ENCODE assay signal across 7 cellular contexts in genomic region chr19:49533551-49534488, GRCh38. TPM values are rescaled to one million over a fixed set of nuclear protein-coding genes. Genes with fewer than 3 reads are reported as not detected.
DNase-seq lines count a peak whose midpoint lies in the region; ATAC-seq and TF ChIP-seq lines count a peak whose summit lies in the region.

No MANE protein-coding gene starts in this region.

- peaks cover 19 to 32% (median 24%) of the 10 kb centered on the region in 7 donors for H3K4me1 Mint-ChIP-seq in naive thymus-derived CD4-positive, alpha-beta T cell

- H3K36me3 Mint-ChIP-seq in naive thymus-derived CD4-positive, alpha-beta T cell: peaks cover 0 to 5% (median 3%) of the 10 kb centered on the region in 5 donors

- ATAC-seq in HG02885 (IDR thresholded peaks at IDR 0.05; ENCODE audit: poor library complexity, unreplicated experiment): peak; percentile 82
- ATAC-seq in naive thymus-derived CD4-positive, alpha-beta T cell: peak; percentile 94

- H3K27me3 ChIP-seq in esophagus (ENCODE audit: control insufficient read depth in 1 of 2, insufficient read depth in 2 of 2, low read length in 2 of 2): no peaks in the 10 kb centered on the region
- H3K27me3 ChIP-seq in naive thymus-derived CD4-positive, alpha-beta T cell (ENCODE audit: control insufficient read depth in 2 of 2, insufficient read depth in 2 of 2, low read length in 2 of 2): no peaks in the 10 kb centered on the region

- CTCF ChIA-PET in naive thymus-derived CD4-positive, alpha-beta T cell (lab: Charles Lee): interaction anchor here (1.0 to 2.9 kb wide), 6 partner anchors 14 to 36 kb away, joined by 3 to 26 read pairs (median 4); no protein-coding TSS in a partner anchor

- H3K9me3 Mint-ChIP-seq in naive thymus-derived CD4-positive, alpha-beta T cell: no peaks in the 10 kb centered on the region

- no peaks in the 10 kb centered on the region for H3K36me3 ChIP-seq in esophagus (ENCODE audit: control insufficient read depth in 2 of 2, insufficient read depth in 2 of 2, low read length in 1 of 2)
- H3K36me3 ChIP-seq in naive thymus-derived CD4-positive, alpha-beta T cell (ENCODE audit: control insufficient read depth in 2 of 3, insufficient read depth in 3 of 3, low read length in 3 of 3): peaks cover 0 to 3% (median 0%) of the 10 kb centered on the region in 3 experiments

- H3K4me3 Mint-ChIP-seq in naive thymus-derived CD4-positive, alpha-beta T cell: peak overlapping the region; percentile 77 to 95 (median 91)

- peaks cover 0 to 9% of the 10 kb centered on the region in 2 donors for H3K4me1 ChIP-seq in esophagus (ENCODE audit: control insufficient read depth in 2 of 2, insufficient read depth in 2 of 2, low read length in 1 of 2)
- peaks cover 12 to 21% of the 10 kb centered on the region in 2 donors for H3K4me1 ChIP-seq in naive thymus-derived CD4-positive, alpha-beta T cell (ENCODE audit: control insufficient read depth in 2 of 2, insufficient read depth in 2 of 2, low read length in 2 of 2)

- intact Hi-C loops in naive thymus-derived CD4-positive, alpha-beta T cell (cut with micrococcal nuclease): loop anchor here (1.0 to 2.0 kb wide), 5 partner anchors 13 to 36 kb away; partner anchors contain the start of gene FCGRT (in 1 of the 2)

- in situ Hi-C loops in GM13977 (cut with MboI; ENCODE audit: low pct_unique_long_range_greater_than_20kb, low sequenced_read_pairs, unreplicated experiment): no loop called here

- peak; percentile 43 for TF ChIP-seq CTCF in GM13977 (IDR thresholded peaks at IDR 0.05; ENCODE audit: extremely low read depth, insufficient read depth, missing control alignments)

- WGBS in esophagus, 2 donors: 2 to 13% methylated on average over 80 to 87 of the region's 87 CpGs

- H3K9me3 ChIP-seq in esophagus (ENCODE audit: control insufficient read depth in 2 of 2, insufficient read depth in 1 of 2, low read depth in 1 of 2, low read length in 1 of 2): no peaks in the 10 kb centered on the region
- no peaks in the 10 kb centered on the region for H3K9me3 ChIP-seq in naive thymus-derived CD4-positive, alpha-beta T cell (ENCODE audit: control insufficient read depth in 2 of 3, low read length in 3 of 3)

- POLR2A ChIA-PET in naive thymus-derived CD4-positive, alpha-beta T cell (lab: Charles Lee): interaction anchor here (0.7 to 2.9 kb wide), 18 partner anchors 10 to 38 kb away, joined by 3 to 17 read pairs (median 4); partner anchors contain the start of gene FCGRT

- H3K27ac ChIP-seq in esophagus (ENCODE audit: low read depth in 2 of 2, low read length in 1 of 2): no peak overlapping the region
- peak overlapping the region; percentile 66 for H3K27ac ChIP-seq in naive thymus-derived CD4-positive, alpha-beta T cell (ENCODE audit: low read depth, low read length)

- peak overlapping the region; percentile 57 to 68 for H3K4me3 ChIP-seq in esophagus (ENCODE audit: low read depth in 1 of 2, low read length in 2 of 2)
- H3K4me3 ChIP-seq in naive thymus-derived CD4-positive, alpha-beta T cell (ENCODE audit: low read length): peak overlapping the region; percentile 58

- H3K27ac Mint-ChIP-seq in naive thymus-derived CD4-positive, alpha-beta T cell: peak overlapping the region; percentile 41 to 95 (median 72)

- peaks cover 0 to 4% (median 0%) of the 10 kb centered on the region in 5 donors for H3K27me3 Mint-ChIP-seq in naive thymus-derived CD4-positive, alpha-beta T cell

- DNase-seq in GM13977 (ENCODE audit: low spot score): peak; percentile 83
- DNase-seq in NCI-H82 treated with DMSO at 0.1 percent for 48 hours (lab: John Stamatoyannopoulos, UW; ENCODE audit: unreplicated experiment): peak; percentile 52
- peak; percentile 94 for DNase-seq in activated CD8-positive, alpha-beta memory T cell treated with anti-CD3 and anti-CD28 coated beads, Interleukin-2, amount 50 U/mL, for 48 hours
- DNase-seq in naive thymus-derived CD4-positive, alpha-beta T cell: peak; percentile 80 to 96 (median 89)
- peak; percentile 77 to 98 (median 87) for DNase-seq in stimulated activated naive CD4-positive, alpha-beta T cell (lab: John Stamatoyannopoulos, UW)

RNA-seq across cellular contexts. Expression of gene RCN3, which starts 6.0 kb away (rescaled TPM):
- polyA plus RNA-seq in esophagus: 1 to 10 TPM; 4.2 to 7.8 TPM
- 10 to 100 TPM in 1 of 5 experiments, 1 to 10 TPM in 4; 1.9 to 14.5 (median 3.5) TPM for total RNA-seq in naive thymus-derived CD4-positive, alpha-beta T cell
- 10 to 100 TPM in 1 of 2 donors, 1 to 10 TPM in 1; 6.9 to 12.3 TPM for polyA plus RNA-seq in naive thymus-derived CD4-positive, alpha-beta T cell

RNA-seq across cellular contexts. Expression of gene FCGRT, which starts 21.4 kb away (rescaled TPM):
- polyA plus RNA-seq in esophagus: 10 to 100 TPM; 27.7 to 36.9 TPM
- 100 to 1,000 TPM in 1 of 5 experiments, 10 to 100 TPM in 3, 1 to 10 TPM in 1; 8.2 to 177 (median 47.5) TPM for total RNA-seq in naive thymus-derived CD4-positive, alpha-beta T cell
- polyA plus RNA-seq in naive thymus-derived CD4-positive, alpha-beta T cell: 100 to 1,000 TPM; 117 to 129 TPM

RNA-seq across cellular contexts. Expression of gene RPS11, which starts 37.6 kb away (rescaled TPM):
- polyA plus RNA-seq in esophagus: 1,000 to 10,000 TPM; 3,079 to 3,912 TPM
- 1,000 to 10,000 TPM; 2,065 to 3,362 (median 2,972) TPM for total RNA-seq in naive thymus-derived CD4-positive, alpha-beta T cell
- 1,000 to 10,000 TPM; 2,125 to 2,254 TPM for polyA plus RNA-seq in naive thymus-derived CD4-positive, alpha-beta T cell

RNA-seq across cellular contexts. Expression of gene RPL13A, which starts 46.4 kb away (rescaled TPM):
- 1,000 to 10,000 TPM; 1,631 to 2,695 TPM for polyA plus RNA-seq in esophagus
- 1,000 to 10,000 TPM; 2,467 to 6,044 (median 5,762) TPM for total RNA-seq in naive thymus-derived CD4-positive, alpha-beta T cell
- polyA plus RNA-seq in naive thymus-derived CD4-positive, alpha-beta T cell: 1,000 to 10,000 TPM; 3,356 to 4,438 TPM

RNA-seq across cellular contexts. Expression of gene NOSIP, which starts 46.5 kb away (rescaled TPM):
- polyA plus RNA-seq in esophagus: 10 to 100 TPM; 57.9 to 61.8 TPM
- 100 to 1,000 TPM; 222 to 267 (median 228) TPM for total RNA-seq in naive thymus-derived CD4-positive, alpha-beta T cell
- polyA plus RNA-seq in naive thymus-derived CD4-positive, alpha-beta T cell: 1,000 to 10,000 TPM in 1 of 2 donors, 100 to 1,000 TPM in 1; 933 to 1,232 TPM
